24 cellular contexts compared by ENCODE assay signal in genomic region chr10:2619927-2620326, GRCh38.
A peak's percentile ranks its signal among the peaks of the same experiment; 100 is the strongest.
DNase-seq lines count a peak whose midpoint lies in the region; ATAC-seq and TF ChIP-seq lines count a peak whose summit lies in the region.
"Had no signal": no experiment of that assay in that cellular context is flagged by ENCODE, and none has a peak within 500 bp of the region (broad histone marks: within the 10 kb centered on the region; RNA-seq: fewer than 3 reads in every experiment).

No MANE protein-coding gene starts in this region.

- H3K36me3 ChIP-seq in Karpas-422 (ENCODE audit: insufficient read depth, low read length) (no peaks in the 10 kb centered on the region), Peyer's patch (no peaks in the 10 kb centered on the region)
- H3K36me3 ChIP-seq: colonic mucosa, stomach, tibial artery had no signal

- 0 out of 2 replicates have a peak overlapping the region, but pooled peaks have one; percentile 7 for H2AFZ ChIP-seq in Karpas-422 (ENCODE audit: low read length)

- no peak for ATAC-seq in HG02678 (IDR thresholded peaks at IDR 0.05; ENCODE audit: unreplicated experiment)
- ATAC-seq: activated CD8-positive, alpha-beta T cell treated with anti-CD3 and anti-CD28 coated beads for 36 hours had no signal

- H3K4me1 ChIP-seq in Karpas-422 (ENCODE audit: low read length) (peaks cover 19% of the 10 kb centered on the region), Peyer's patch (no peaks in the 10 kb centered on the region)
- H3K4me1 ChIP-seq: colonic mucosa, stomach, tibial artery had no signal

- H3K4me3 ChIP-seq in Karpas-422 (ENCODE audit: low read length) = no peak overlapping the region
- H3K4me3 ChIP-seq in Peyer's patch = no peak overlapping the region
- H3K4me3 ChIP-seq: colonic mucosa, GM12878, stomach, tibial artery had no signal

- no peaks in the 10 kb centered on the region for H4K20me1 ChIP-seq in Karpas-422 (ENCODE audit: insufficient read depth, low read depth, low read length)

- H3K4me2 ChIP-seq in Karpas-422 (ENCODE audit: low read depth, low read length, poor library complexity, severe bottlenecking) = peak overlapping the region; percentile 51

- TF ChIP-seq POLR2A in erythroblast (IDR thresholded peaks at IDR 0.05; ENCODE audit: low read length) (no peak), Peyer's patch (IDR thresholded peaks at IDR 0.05) (no peak)

- no peaks in the 10 kb centered on the region for H3K9me2 ChIP-seq in Karpas-422 (replicated peaks; ENCODE audit: insufficient read depth, low read length)

- H3K27me3 ChIP-seq in Karpas-422 (ENCODE audit: low read length) (0 out of 2 replicates have a peak, but pooled peaks cover 2% of the 10 kb centered on the region), Peyer's patch (no peaks in the 10 kb centered on the region)
- H3K27me3 ChIP-seq: colonic mucosa had no signal

- no peak for TF ChIP-seq CTCF in Peyer's patch (IDR thresholded peaks at IDR 0.05)

- no peaks in the 10 kb centered on the region for H3K9me3 ChIP-seq in Karpas-422 (ENCODE audit: low read length)
- no peaks in the 10 kb centered on the region for H3K9me3 ChIP-seq in Peyer's patch
- H3K9me3 ChIP-seq: colonic mucosa, stomach, tibial artery had no signal

- no peak overlapping the region for H3K9ac ChIP-seq in Karpas-422 (ENCODE audit: low read length)

- H3K79me2 ChIP-seq in Karpas-422 (ENCODE audit: low read length) = no peaks in the 10 kb centered on the region

- H3K27ac ChIP-seq in Karpas-422 (ENCODE audit: low read length) (peak overlapping the region; percentile 17; the same call in 1 of the 2 replicates), Peyer's patch (no peak overlapping the region)
- H3K27ac ChIP-seq: 22Rv1, colonic mucosa, epithelial cell of prostate, stomach, tibial artery had no signal

- DNase-seq in DMS153 (lab: John Stamatoyannopoulos, UW) (peak; percentile 3), DMS153 treated with DMSO at 0.1 percent for 48 hours (lab: John Stamatoyannopoulos, UW; ENCODE audit: unreplicated experiment) (no peak), Karpas-422 (peak; percentile 55), NOMO-1 treated with DMSO at 0.1 percent for 48 hours (lab: John Stamatoyannopoulos, UW; ENCODE audit: unreplicated experiment) (peak; percentile 72), erythroblast (lab: John Stamatoyannopoulos, UW) (peak; percentile 78 to 89), GM19238 (ENCODE audit: insufficient read length, low spot score) (no peak), Peyer's patch (no peak)
- DNase-seq: activated naive CD8-positive, alpha-beta T cell treated with anti-CD3 and anti-CD28 coated beads for 36 hours; aorta; colonic mucosa; effector CD8-positive, alpha-beta T cell; EL; head of caudate nucleus; NCI-H2171; small intestine; stimulated activated CD8-positive, alpha-beta memory T cell treated with anti-CD3 and anti-CD28 coated beads, Interleukin-4, amount 100 ng/mL, for 48 hours; stomach; T-helper 1 cell; tibial artery had no signal

Comparison
In these comparisons a context has a peak if more than half of its experiments do, and no peak if none do; other contexts are left out.
1. DNase-seq: peak in DMS153 (single experiment), Karpas-422 (single experiment), NOMO-1 treated with DMSO at 0.1 percent for 48 hours (single experiment) and erythroblast (2 of 2); none in DMS153 treated with DMSO at 0.1 percent for 48 hours (single experiment), GM19238 (single experiment) and Peyer's patch (0 of 3).